In the genomic region with DNA sequence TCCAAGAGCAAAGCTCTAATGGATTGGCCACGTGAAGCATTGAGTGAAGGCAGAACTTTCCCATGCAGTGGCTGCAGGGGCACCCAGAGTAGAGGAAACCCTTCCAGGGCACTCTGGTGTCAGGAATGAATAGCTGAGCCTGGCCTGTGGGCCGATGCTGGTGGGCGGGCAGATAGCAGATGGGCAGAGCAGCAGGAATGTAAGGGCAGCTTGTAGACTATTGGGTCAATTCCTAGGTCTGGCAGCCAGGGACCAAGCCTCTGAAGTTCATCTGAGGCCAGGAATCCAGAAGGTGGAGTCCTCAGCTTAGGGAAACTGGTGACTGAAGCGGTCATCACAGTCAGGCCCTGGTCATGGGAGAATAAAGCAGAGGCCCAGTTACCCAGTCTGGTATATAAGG, we compare ENCODE assay signal across 17 cellular contexts.
A peak's percentile ranks its signal among the peaks of the same experiment; 100 is the strongest.
DNase-seq lines count a peak whose midpoint lies in the region; ATAC-seq and TF ChIP-seq lines count a peak whose summit lies in the region.
"Had no signal": no experiment of that assay in that cellular context is flagged by ENCODE, and none has a peak within 500 bp of the region (broad histone marks: within the 10 kb centered on the region; RNA-seq: fewer than 3 reads in every experiment).

No MANE protein-coding gene starts in this region.

- CTCF ChIA-PET in WTC11 (lab: Charles Lee): interaction anchor here (1.3 kb wide), 1 partner anchor 11 kb away, joined by 3 read pairs; no protein-coding TSS in a partner anchor
- CTCF ChIA-PET in HEK293T (lab: Yijun Ruan, JAX): interaction anchor here (1.0 kb wide), 1 partner anchor 72 kb away, joined by 3 read pairs; no protein-coding TSS in a partner anchor

- H3K4me3 Mint-ChIP-seq in WTC11: no peak overlapping the region
- H3K4me3 Mint-ChIP-seq: CD4-positive, alpha-beta memory T cell; GM23338; H9; HFFc6 had no signal

- intact Hi-C loops in head of caudate nucleus (cut with DNase I): no loop called here

- H3K9me3 Mint-ChIP-seq in WTC11: peaks cover 4% of the 10 kb centered on the region
- H3K9me3 Mint-ChIP-seq: GM23338 had no signal

- POLR2A ChIA-PET in WTC11 (lab: Charles Lee): interaction anchor here (1.1 kb wide), 1 partner anchor 85 kb away, joined by 3 read pairs; no protein-coding TSS in a partner anchor
- POLR2A ChIA-PET in HEK293T (lab: Yijun Ruan, JAX): no interaction called here

- H3K27ac Mint-ChIP-seq in WTC11: peak overlapping the region; percentile 33; the same call in 1 of the 2 replicates
- H3K27ac Mint-ChIP-seq: GM23338 had no signal

- ATAC-seq in WTC11: no peak
- no peak for ATAC-seq in HG03097 (IDR thresholded peaks at IDR 0.05; ENCODE audit: low FRiP score, unreplicated experiment)
- ATAC-seq: GM23338, HCT116 had no signal

- no peaks in the 10 kb centered on the region for H3K27me3 Mint-ChIP-seq in WTC11 (ENCODE audit: low read depth)

- no peak for TF ChIP-seq CTCF in WTC11 (IDR thresholded peaks at IDR 0.05)

- peaks cover 9% of the 10 kb centered on the region for H3K4me1 Mint-ChIP-seq in WTC11
- H3K4me1 Mint-ChIP-seq: CD4-positive, alpha-beta memory T cell had no signal

- DNase-seq in EH (ENCODE audit: low read depth) (peak; percentile 8), EL (peak; percentile 5), WTC11 (ENCODE audit: low spot score) (no peak), myocyte (ENCODE audit: low read depth) (peak; percentile 18), GDM1 (lab: John Stamatoyannopoulos, UW) (no peak), HEK293T (ENCODE audit: extremely low spot score) (no peak), head of caudate nucleus (no peak)
- DNase-seq: Calu3; CD4-positive, alpha-beta memory T cell; COR-L47; DMS79; GF-D8; H9; HFFc6 had no signal

- H3K36me3 Mint-ChIP-seq in WTC11: peaks cover 3% of the 10 kb centered on the region; the same call in 1 of the 2 replicates
- H3K36me3 Mint-ChIP-seq: CD4-positive, alpha-beta memory T cell had no signal

TF ChIP-seq in WTC11, 78 proteins besides CTCF, POLR2A, EP300 and RAD21:
- TF ChIP-seq ZNF121 (CRISPR knock-in tag; IDR thresholded peaks at IDR 0.05) (no peak), SMAD3 (CRISPR knock-in tag; IDR thresholded peaks at IDR 0.05; ENCODE audit: borderline replicate concordance) (no peak)
TF ChIP-seq in WTC11: peak in this region for 0.

TF ChIP-seq in HEK293T, 16 proteins besides CTCF, POLR2A, EP300 and RAD21:
- no peak for TF ChIP-seq L3MBTL2 (conservative IDR thresholded peaks at IDR 0.05)
- TF ChIP-seq FOXK2 (IDR thresholded peaks at IDR 0.05): no peak
- no peak for TF ChIP-seq SP1 (IDR thresholded peaks at IDR 0.05)
- TF ChIP-seq ARNT (IDR thresholded peaks at IDR 0.05): no peak

Comparison
In these comparisons a context has a peak if more than half of its experiments do, and no peak if none do; other contexts are left out.
1. DNase-seq: peak in EH (single experiment), EL (single experiment) and myocyte (single experiment); none in WTC11 (single experiment), GDM1 (single experiment), HEK293T (single experiment) and head of caudate nucleus (0 of 42).